20 cellular contexts compared by ENCODE assay signal in the genomic region with DNA sequence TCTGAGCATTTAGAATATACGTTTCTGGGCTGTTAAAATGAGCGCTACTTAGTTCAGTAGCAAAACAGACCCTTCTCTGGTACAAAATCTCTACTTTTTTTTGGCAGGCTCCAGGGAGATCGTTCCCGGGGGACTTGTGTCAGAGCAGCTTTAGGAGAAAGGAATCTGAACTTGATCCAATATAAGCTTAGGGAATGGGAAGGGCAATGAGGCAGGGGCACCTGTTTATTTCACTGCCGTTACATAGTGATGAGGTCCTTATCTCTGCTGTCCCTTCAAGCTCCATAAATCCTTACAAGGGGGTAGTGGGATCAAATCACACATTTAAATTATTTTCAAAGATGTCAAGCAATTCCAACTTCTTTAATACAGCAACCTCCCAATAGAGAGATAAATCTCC.
"Had no signal": no experiment of that assay in that cellular context is flagged by ENCODE, and none has a peak within 500 bp of the region (broad histone marks: within the 10 kb centered on the region; RNA-seq: fewer than 3 reads in every experiment).

No MANE protein-coding gene starts in this region.

- ATAC-seq: gastroesophageal sphincter; lower lobe of right lung; natural killer cell treated with Interleukin-12 subunit alpha and Interleukin-12 subunit beta and Interleukin-15 and Interleukin-18, amount 100 ng/mL, for 72 hours; pancreas; right cardiac atrium had no signal

- H3K4me1 ChIP-seq: esophagus squamous epithelium, gastroesophageal sphincter, left ventricle myocardium inferior, lower lobe of right lung, pancreas had no signal

- H3K27me3 ChIP-seq: neural progenitor cell had no signal

- H3K4me3 ChIP-seq: esophagus squamous epithelium, gastroesophageal sphincter, left ventricle myocardium inferior, lower lobe of right lung, neural progenitor cell, pancreas had no signal

- H3K4me2 ChIP-seq: neural progenitor cell had no signal

- H3K36me3 Mint-ChIP-seq: memory B cell; mesothelial cell of epicardium; natural killer cell treated with Interleukin-12 subunit alpha and Interleukin-12 subunit beta and Interleukin-15 and Interleukin-18, amount 100 ng/mL, for 72 hours; neural progenitor cell had no signal

- H3K27ac Mint-ChIP-seq: memory B cell; mesothelial cell of epicardium; natural killer cell treated with Interleukin-12 subunit alpha and Interleukin-12 subunit beta and Interleukin-15 and Interleukin-18, amount 100 ng/mL, for 72 hours; neural progenitor cell; progenitor cell of endocrine pancreas had no signal

- H3K27ac ChIP-seq: esophagus squamous epithelium, gastroesophageal sphincter, left ventricle myocardium inferior, lower lobe of right lung, neural progenitor cell, pancreas had no signal

- H3K4me3 Mint-ChIP-seq: memory B cell; mesothelial cell of epicardium; natural killer cell treated with Interleukin-12 subunit alpha and Interleukin-12 subunit beta and Interleukin-15 and Interleukin-18, amount 100 ng/mL, for 72 hours; neural progenitor cell had no signal

- H3K9ac ChIP-seq: neural progenitor cell had no signal

- H3K36me3 ChIP-seq: esophagus squamous epithelium, gastroesophageal sphincter, left ventricle myocardium inferior, lower lobe of right lung, neural progenitor cell, pancreas had no signal

- H3K9me3 Mint-ChIP-seq: memory B cell; mesothelial cell of epicardium; natural killer cell treated with Interleukin-12 subunit alpha and Interleukin-12 subunit beta and Interleukin-15 and Interleukin-18, amount 100 ng/mL, for 72 hours; neural progenitor cell had no signal

- DNase-seq: dermis blood vessel endothelial cell; esophagus squamous epithelium; foreskin fibroblast; glutamatergic neuron; islet precursor cell; left ventricle myocardium inferior; lower lobe of right lung; nucleus accumbens; pancreas; right cardiac atrium; small intestine; stimulated activated CD4-positive, alpha-beta T cell treated with anti-CD3 and anti-CD28 coated beads, Interleukin-12 subunit alpha, Interleukin-12 subunit beta, amount 100 ng/mL, for 4 hours; stimulated activated naive CD4-positive, alpha-beta T cell treated with Interleukin-2 at 50 U/mL for 16 hours; trophoblast cell had no signal

- H3K9me3 ChIP-seq: esophagus squamous epithelium, gastroesophageal sphincter, lower lobe of right lung, pancreas had no signal
